ENCODE assay signal across 12 cellular contexts in the genomic region with DNA sequence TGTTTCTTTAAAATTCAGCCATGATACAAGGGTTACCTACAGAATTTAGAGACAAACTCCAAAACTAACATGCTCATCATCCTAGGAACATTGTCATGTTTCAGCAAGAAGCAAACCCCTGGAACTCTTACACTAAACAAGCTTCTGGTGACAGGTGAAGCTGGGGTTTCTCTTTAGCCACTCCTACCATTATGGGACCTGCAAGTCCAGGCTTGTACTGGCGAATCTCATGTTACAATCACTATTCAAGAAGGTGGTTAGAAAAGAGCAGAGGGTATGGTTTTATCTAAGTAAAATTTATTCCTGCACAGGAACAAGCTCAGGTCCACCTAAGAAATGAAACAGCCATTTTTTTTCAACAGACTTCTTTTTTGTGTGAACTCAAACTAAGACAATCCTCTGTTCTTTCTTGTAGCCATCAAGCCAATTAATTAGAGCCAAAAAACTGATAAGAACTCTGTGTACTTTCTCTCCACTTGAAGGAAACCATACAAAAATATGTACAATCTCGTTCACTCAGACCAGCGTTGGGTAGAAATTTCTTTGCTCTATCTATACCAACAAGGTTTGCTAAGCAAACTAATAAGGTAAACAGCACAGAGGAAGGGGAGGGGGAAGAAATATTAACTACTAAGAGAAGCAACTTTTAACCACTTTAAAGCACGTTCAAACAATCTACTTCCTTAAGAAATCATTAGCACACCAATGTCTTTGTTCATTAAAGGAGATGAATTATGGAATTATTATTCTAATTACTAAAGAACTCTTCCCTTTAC.
DNase-seq lines count a peak whose midpoint lies in the region; ATAC-seq and TF ChIP-seq lines count a peak whose summit lies in the region.
"Had no signal": no experiment of that assay in that cellular context is flagged by ENCODE, and none has a peak within 500 bp of the region (broad histone marks: within the 10 kb centered on the region; RNA-seq: fewer than 3 reads in every experiment).

No MANE protein-coding gene starts in this region.

- ATAC-seq in activated T-cell treated with anti-CD3 and anti-CD28 coated beads, Interleukin-2, amount 50 U/mL, for 72 hours (replicated peaks in 1 of 2) = no peak
- no peak for ATAC-seq in body of pancreas
- peak; percentile 20 for ATAC-seq in upper lobe of right lung
- ATAC-seq in mucosa of descending colon = no peak
- ATAC-seq in HG03196 (IDR thresholded peaks at IDR 0.05; ENCODE audit: unreplicated experiment) = no peak
- ATAC-seq: left ventricle myocardium superior had no signal

- H3K36me3 ChIP-seq in body of pancreas (replicated peaks in 1 of 2; ENCODE audit: insufficient read depth in 1 of 2, low read depth in 2 of 2) (no peaks in the 10 kb centered on the region), upper lobe of right lung (no peaks in the 10 kb centered on the region), mucosa of descending colon (ENCODE audit: low read depth) (no peaks in the 10 kb centered on the region)

- no peaks in the 10 kb centered on the region for H3K9me3 Mint-ChIP-seq in activated T-cell treated with anti-CD3 and anti-CD28 coated beads, Interleukin-2, amount 50 U/mL, for 72 hours
- H3K9me3 Mint-ChIP-seq: activated CD4-positive, alpha-beta memory T cell treated with anti-CD3 and anti-CD28 coated beads, Interleukin-2, amount 10 ng/mL, durations not matched to agents 7 days and 5 days had no signal

- H3K27ac ChIP-seq in body of pancreas (peak overlapping the region in 3 of 4 donors; percentile 22 to 46 (median 23)), upper lobe of right lung (peak overlapping the region; percentile 2)

- H3K4me3 Mint-ChIP-seq in activated T-cell treated with anti-CD3 and anti-CD28 coated beads, Interleukin-2, amount 50 U/mL, for 72 hours = no peak overlapping the region
- H3K4me3 Mint-ChIP-seq: activated CD4-positive, alpha-beta memory T cell treated with anti-CD3 and anti-CD28 coated beads, Interleukin-2, amount 10 ng/mL, durations not matched to agents 7 days and 5 days had no signal

- WGBS in body of pancreas, 2 donors = 17 to 25% methylated on average over 4 of the region's 4 CpGs

- no peak for TF ChIP-seq POLR2A in body of pancreas (IDR thresholded peaks at IDR 0.05)

- intact Hi-C loops in body of pancreas (cut with DNase I) = no loop called here
- intact Hi-C loops in upper lobe of right lung (cut with DNase I) = no loop called here
- intact Hi-C loops in mucosa of descending colon (cut with DNase I, micrococcal nuclease) = no loop called here

- DNase-seq in activated T-cell treated with anti-CD3 and anti-CD28 coated beads, Interleukin-2, amount 50 U/mL, for 72 hours = no peak
- no peak for DNase-seq in activated T-cell treated with anti-CD3 and anti-CD28 coated beads for 4 hours
- peak; percentile 70 for DNase-seq in NCI-H2196 treated with DMSO at 0.1 percent for 48 hours (lab: John Stamatoyannopoulos, UW; ENCODE audit: unreplicated experiment)
- DNase-seq in body of pancreas = peak in 1 of 4 donors; percentile 12
- no peak for DNase-seq in upper lobe of right lung
- DNase-seq in activated naive CD4-positive, alpha-beta T cell (lab: John Stamatoyannopoulos, UW) = no peak
- no peak for DNase-seq in mucosa of descending colon
- DNase-seq: activated CD4-positive, alpha-beta memory T cell treated with anti-CD3 and anti-CD28 coated beads, Interleukin-2, amount 10 ng/mL, durations not matched to agents 7 days and 5 days; activated effector memory CD4-positive, alpha-beta T cell treated with anti-CD3 and anti-CD28 coated beads, Interleukin-2, amount 50 U/mL, for 16 hours; head of caudate nucleus; left ventricle myocardium superior had no signal

- H3K27me3 ChIP-seq in body of pancreas = no peaks in the 10 kb centered on the region
- H3K27me3 ChIP-seq in upper lobe of right lung = no peaks in the 10 kb centered on the region

- no peaks in the 10 kb centered on the region for H3K9me3 ChIP-seq in body of pancreas
- no peaks in the 10 kb centered on the region for H3K9me3 ChIP-seq in upper lobe of right lung
- H3K9me3 ChIP-seq in mucosa of descending colon = no peaks in the 10 kb centered on the region

- H3K4me3 ChIP-seq in body of pancreas = no peak overlapping the region
- H3K4me3 ChIP-seq in upper lobe of right lung = no peak overlapping the region
- H3K4me3 ChIP-seq in mucosa of descending colon = no peak overlapping the region

- H3K27me3 Mint-ChIP-seq in activated T-cell treated with anti-CD3 and anti-CD28 coated beads, Interleukin-2, amount 50 U/mL, for 72 hours (ENCODE audit: low read depth) = peaks cover 5% of the 10 kb centered on the region

- no peaks in the 10 kb centered on the region for H3K36me3 Mint-ChIP-seq in activated T-cell treated with anti-CD3 and anti-CD28 coated beads, Interleukin-2, amount 50 U/mL, for 72 hours (ENCODE audit: insufficient read depth in 2 of 2)

- no peaks in the 10 kb centered on the region for H3K4me1 Mint-ChIP-seq in activated T-cell treated with anti-CD3 and anti-CD28 coated beads, Interleukin-2, amount 50 U/mL, for 72 hours (ENCODE audit: low read depth)
- H3K4me1 Mint-ChIP-seq: activated CD4-positive, alpha-beta memory T cell treated with anti-CD3 and anti-CD28 coated beads, Interleukin-2, amount 10 ng/mL, durations not matched to agents 7 days and 5 days had no signal

- peak overlapping the region; percentile 32 for H3K27ac Mint-ChIP-seq in activated T-cell treated with anti-CD3 and anti-CD28 coated beads, Interleukin-2, amount 50 U/mL, for 72 hours
- H3K27ac Mint-ChIP-seq: activated CD4-positive, alpha-beta memory T cell treated with anti-CD3 and anti-CD28 coated beads, Interleukin-2, amount 10 ng/mL, durations not matched to agents 7 days and 5 days had no signal

- H3K4me1 ChIP-seq in body of pancreas (peaks cover 35% of the 10 kb centered on the region), upper lobe of right lung (peaks cover 4% of the 10 kb centered on the region), mucosa of descending colon (ENCODE audit: low read depth) (no peaks in the 10 kb centered on the region)

- TF ChIP-seq CTCF in body of pancreas (IDR thresholded peaks at IDR 0.05) = no peak
- TF ChIP-seq CTCF in upper lobe of right lung (IDR thresholded peaks at IDR 0.05) = no peak
- TF ChIP-seq CTCF in mucosa of descending colon (IDR thresholded peaks at IDR 0.05) = no peak
